ENCODE assay signal across 13 cellular contexts in the genomic region with DNA sequence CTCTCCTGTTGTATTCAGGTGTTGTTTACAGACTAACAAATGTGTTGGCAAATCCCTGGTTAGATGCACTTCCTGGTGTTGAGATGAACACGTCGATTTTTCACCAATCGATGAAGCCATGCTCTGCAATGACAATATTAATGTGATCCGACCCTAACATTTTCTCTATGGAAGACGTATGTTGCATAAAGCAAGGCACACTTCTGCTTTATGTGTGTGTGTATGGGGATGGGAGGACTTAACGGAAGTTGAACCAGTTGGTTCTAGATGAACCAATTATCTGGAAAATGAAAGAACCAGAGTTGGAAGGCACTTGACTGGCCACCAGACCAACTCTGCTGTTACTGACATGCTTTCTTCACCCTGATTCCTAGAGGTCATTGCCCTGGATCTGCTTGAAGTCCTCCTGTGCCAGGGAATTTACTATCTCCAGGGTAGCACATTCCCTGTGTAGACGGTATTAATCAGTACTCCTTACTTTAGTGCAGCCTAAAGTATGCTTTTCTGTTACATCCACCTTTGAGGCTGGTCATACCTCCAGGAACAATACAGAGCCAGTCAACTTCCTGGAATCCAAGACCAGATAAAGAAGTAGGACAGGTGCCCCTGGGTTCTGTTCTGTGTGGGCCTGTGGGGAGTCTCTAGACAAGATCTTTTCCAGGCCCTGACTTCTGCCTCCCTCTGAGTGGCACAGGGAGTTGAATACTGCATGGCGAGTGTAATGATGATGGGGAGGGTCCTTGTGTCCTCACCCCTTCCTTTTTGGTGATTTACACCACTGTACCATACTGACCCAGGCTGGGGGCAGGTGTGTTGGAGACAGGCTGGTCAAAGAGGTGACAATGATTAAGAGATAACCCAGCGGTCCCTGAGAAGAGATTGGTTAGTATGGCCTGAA. TPM values are rescaled to one million over a fixed set of nuclear protein-coding genes. Genes with fewer than 3 reads are reported as not detected.
DNase-seq lines count a peak whose midpoint lies in the region; ATAC-seq and TF ChIP-seq lines count a peak whose summit lies in the region.
"Had no signal": no experiment of that assay in that cellular context is flagged by ENCODE, and none has a peak within 500 bp of the region (broad histone marks: within the 10 kb centered on the region; RNA-seq: fewer than 3 reads in every experiment).

No MANE protein-coding gene starts in this region.

- no peak for ATAC-seq in stimulated activated memory B cell treated with anti-CD40 and anti-IgM and Interleukin-4, amounts not matched to agents 10 μg/mL and 1 μg/mL and 100 μg/mL, for 72 hours
- no peak for ATAC-seq in GM18520 (IDR thresholded peaks at IDR 0.05; ENCODE audit: unreplicated experiment)
- ATAC-seq: WTC11 had no signal

- H3K9me3 ChIP-seq in OCI-LY1 (ENCODE audit: low read length) = no peaks in the 10 kb centered on the region
- H3K9me3 ChIP-seq in colonic mucosa = no peaks in the 10 kb centered on the region

- no peaks in the 10 kb centered on the region; the same call in 1 of the 2 replicates for H3F3A ChIP-seq in OCI-LY1 (ENCODE audit: insufficient read depth, low read length)

- no peaks in the 10 kb centered on the region for H3K27me3 ChIP-seq in OCI-LY1 (ENCODE audit: insufficient read depth, low read length)
- H3K27me3 ChIP-seq in colonic mucosa = no peaks in the 10 kb centered on the region

- H3K27ac Mint-ChIP-seq in activated naive CD4-positive, alpha-beta T cell treated with anti-CD3 and anti-CD28 coated beads for 36 hours = peak overlapping the region; percentile 82
- H3K27ac Mint-ChIP-seq in stimulated activated memory B cell treated with anti-CD40 and anti-IgM and Interleukin-4, amounts not matched to agents 10 μg/mL and 1 μg/mL and 100 μg/mL, for 72 hours = peak overlapping the region; percentile 68
- H3K27ac Mint-ChIP-seq: WTC11 had no signal

- H3K9me3 Mint-ChIP-seq in activated naive CD4-positive, alpha-beta T cell treated with anti-CD3 and anti-CD28 coated beads for 36 hours = no peaks in the 10 kb centered on the region
- H3K9me3 Mint-ChIP-seq in stimulated activated memory B cell treated with anti-CD40 and anti-IgM and Interleukin-4, amounts not matched to agents 10 μg/mL and 1 μg/mL and 100 μg/mL, for 72 hours = no peaks in the 10 kb centered on the region
- H3K9me3 Mint-ChIP-seq: central memory CD8-positive, alpha-beta T cell; WTC11 had no signal

- H3K4me3 ChIP-seq in OCI-LY1 (ENCODE audit: low read depth, low read length, poor library complexity, severe bottlenecking) (no peak overlapping the region), colonic mucosa (no peak overlapping the region)

- H3K9me2 ChIP-seq in OCI-LY1 (ENCODE audit: low read depth, low read length) = no peaks in the 10 kb centered on the region

- no peak for DNase-seq in activated naive CD4-positive, alpha-beta T cell treated with anti-CD3 and anti-CD28 coated beads for 36 hours
- no peak for DNase-seq in activated naive CD4-positive, alpha-beta T cell treated with Interleukin-2 at 50 U/mL for 16 hours
- DNase-seq in cerebellum (ENCODE audit: low spot score) (peak; percentile 0), colonic mucosa (no peak), AML-193 (lab: John Stamatoyannopoulos, UW) (no peak)
- DNase-seq: NCI-H187 treated with DMSO at 0.1 percent for 48 hours, NCI-H69 had no signal

- H3K36me3 Mint-ChIP-seq in activated naive CD4-positive, alpha-beta T cell treated with anti-CD3 and anti-CD28 coated beads for 36 hours (ENCODE audit: low read depth) = peaks cover 40% of the 10 kb centered on the region
- peaks cover 44% of the 10 kb centered on the region for H3K36me3 Mint-ChIP-seq in stimulated activated memory B cell treated with anti-CD40 and anti-IgM and Interleukin-4, amounts not matched to agents 10 μg/mL and 1 μg/mL and 100 μg/mL, for 72 hours

- peak overlapping the region; percentile 62 for H3K27ac ChIP-seq in OCI-LY1 (ENCODE audit: low read depth, low read length, poor library complexity, severe bottlenecking)
- H3K27ac ChIP-seq in colonic mucosa = no peak overlapping the region

- TF ChIP-seq CTCF in OCI-LY1 (IDR thresholded peaks at IDR 0.05; ENCODE audit: low read length) = no peak
- TF ChIP-seq CTCF in colonic mucosa (IDR thresholded peaks at IDR 0.05) = no peak

- no peaks in the 10 kb centered on the region for H3K27me3 Mint-ChIP-seq in activated naive CD4-positive, alpha-beta T cell treated with anti-CD3 and anti-CD28 coated beads for 36 hours (ENCODE audit: low read depth)
- no peaks in the 10 kb centered on the region for H3K27me3 Mint-ChIP-seq in stimulated activated memory B cell treated with anti-CD40 and anti-IgM and Interleukin-4, amounts not matched to agents 10 μg/mL and 1 μg/mL and 100 μg/mL, for 72 hours
- H3K27me3 Mint-ChIP-seq: central memory CD8-positive, alpha-beta T cell had no signal

- peaks cover 48% of the 10 kb centered on the region for H3K4me1 Mint-ChIP-seq in activated naive CD4-positive, alpha-beta T cell treated with anti-CD3 and anti-CD28 coated beads for 36 hours (ENCODE audit: low read depth)
- H3K4me1 Mint-ChIP-seq in stimulated activated memory B cell treated with anti-CD40 and anti-IgM and Interleukin-4, amounts not matched to agents 10 μg/mL and 1 μg/mL and 100 μg/mL, for 72 hours = peaks cover 83% of the 10 kb centered on the region

- intact Hi-C loops in activated naive CD4-positive, alpha-beta T cell treated with anti-CD3 and anti-CD28 coated beads for 36 hours (cut with micrococcal nuclease) = no loop called here
- intact Hi-C loops in colonic mucosa (cut with DNase I) = loop anchor here (2.0 to 10.0 kb wide), 2 partner anchors 106 to 194 kb away; partner anchors contain the start of gene TINF2

- H3K4me3 Mint-ChIP-seq in activated naive CD4-positive, alpha-beta T cell treated with anti-CD3 and anti-CD28 coated beads for 36 hours = no peak overlapping the region
- no peak overlapping the region for H3K4me3 Mint-ChIP-seq in stimulated activated memory B cell treated with anti-CD40 and anti-IgM and Interleukin-4, amounts not matched to agents 10 μg/mL and 1 μg/mL and 100 μg/mL, for 72 hours
- H3K4me3 Mint-ChIP-seq: central memory CD8-positive, alpha-beta T cell; WTC11 had no signal

- H3K79me2 ChIP-seq in OCI-LY1 (ENCODE audit: insufficient read depth, low read length) = 0 out of 2 replicates have a peak, but pooled peaks cover 6% of the 10 kb centered on the region
- H3K79me2 ChIP-seq: parathyroid adenoma had no signal

- no peak overlapping the region for H2AFZ ChIP-seq in OCI-LY1 (ENCODE audit: low read length)
- H2AFZ ChIP-seq: parathyroid adenoma had no signal

- H3K36me3 ChIP-seq in OCI-LY1 (ENCODE audit: insufficient read depth, low read length) (peaks cover 68% of the 10 kb centered on the region), colonic mucosa (peaks cover 20% of the 10 kb centered on the region)

- H3K4me1 ChIP-seq in OCI-LY1 (ENCODE audit: insufficient read depth, low read length, severe bottlenecking) (peaks cover 40% of the 10 kb centered on the region), colonic mucosa (peaks cover 25% of the 10 kb centered on the region)

- H3K4me2 ChIP-seq in OCI-LY1 (ENCODE audit: low read length) = no peak overlapping the region

- H3K9ac ChIP-seq in OCI-LY1 (ENCODE audit: low read length) (no peak overlapping the region), colonic mucosa (ENCODE audit: low read depth in 2 of 2, low read length in 2 of 2) (no peak overlapping the region)
- H3K9ac ChIP-seq: parathyroid adenoma had no signal

- H4K20me1 ChIP-seq in OCI-LY1 (ENCODE audit: insufficient read depth, low read length) = no peaks in the 10 kb centered on the region

- CTCF ChIA-PET in activated naive CD4-positive, alpha-beta T cell treated with anti-CD3 and anti-CD28 coated beads for 36 hours (lab: Charles Lee) = interaction anchor here (0.7 to 18.0 kb wide), 7 partner anchors 14 to 131 kb away, joined by 3 to 617 read pairs (median 22); partner anchors contain the start of genes ADCY4, CIDEB and RIPK3

RNA-seq across cellular contexts. Expression of gene SDR39U1, which starts 4.1 kb away (rescaled TPM):
- total RNA-seq in activated naive CD4-positive, alpha-beta T cell treated with anti-CD3 and anti-CD28 coated beads for 36 hours = 10 to 100 TPM; 70.5 to 72.4 TPM
- 17.6 TPM for total RNA-seq in cerebellum
- total RNA-seq in colonic mucosa = 10 to 100 TPM; 32.5 to 40.9 TPM

RNA-seq across cellular contexts. Expression of gene KHNYN, which starts 8.7 kb away (rescaled TPM):
- total RNA-seq in activated naive CD4-positive, alpha-beta T cell treated with anti-CD3 and anti-CD28 coated beads for 36 hours = 10 to 100 TPM; 59.8 to 62.5 TPM
- total RNA-seq in cerebellum (21.9 TPM), colonic mucosa (10 to 100 TPM; 82.6 to 90.4 TPM)

RNA-seq across cellular contexts. Expression of gene CBLN3, which starts 9.0 kb away (rescaled TPM):
- total RNA-seq in activated naive CD4-positive, alpha-beta T cell treated with anti-CD3 and anti-CD28 coated beads for 36 hours = 1 to 10 TPM; 7.7 to 8.6 TPM
- 0.91 TPM for total RNA-seq in cerebellum
- 1 to 10 TPM; 1.8 to 2.0 TPM for total RNA-seq in colonic mucosa

RNA-seq across cellular contexts. Expression of gene NYNRIN, which starts 39.6 kb away (rescaled TPM):
- under 1 TPM in 1 of 2 experiments, not detected in 1; 0.02 TPM for total RNA-seq in activated naive CD4-positive, alpha-beta T cell treated with anti-CD3 and anti-CD28 coated beads for 36 hours
- total RNA-seq in cerebellum (31.8 TPM), colonic mucosa (10 to 100 TPM; 13.0 to 26.7 TPM)
